ENCODE assay signal across 11 cellular contexts in genomic region chr12:40054554-40055226, GRCh38. TPM values are rescaled to one million over a fixed set of nuclear protein-coding genes. Genes with fewer than 3 reads are reported as not detected.
DNase-seq lines count a peak whose midpoint lies in the region; ATAC-seq and TF ChIP-seq lines count a peak whose summit lies in the region.
"Had no signal": no experiment of that assay in that cellular context is flagged by ENCODE, and none has a peak within 500 bp of the region (broad histone marks: within the 10 kb centered on the region; RNA-seq: fewer than 3 reads in every experiment).

No MANE protein-coding gene starts in this region.

- H3K36me3 ChIP-seq in adrenal gland (replicated peaks in 1 of 2), result no peaks in the 10 kb centered on the region
- no peaks in the 10 kb centered on the region for H3K36me3 ChIP-seq in left ventricle myocardium inferior
- no peaks in the 10 kb centered on the region for H3K36me3 ChIP-seq in gastrocnemius medialis
- no peaks in the 10 kb centered on the region for H3K36me3 ChIP-seq in CD4-positive, alpha-beta memory T cell (ENCODE audit: insufficient read depth, low read length)
- H3K36me3 ChIP-seq: WERI-Rb-1 had no signal

- H3K4me1 ChIP-seq in adrenal gland (replicated peaks in 1 of 2), result peaks cover 3 to 26% of the 10 kb centered on the region in 2 donors
- peaks cover 48% of the 10 kb centered on the region for H3K4me1 ChIP-seq in left ventricle myocardium inferior
- no peaks in the 10 kb centered on the region for H3K4me1 ChIP-seq in gastrocnemius medialis
- H3K4me1 ChIP-seq in CD4-positive, alpha-beta memory T cell (ENCODE audit: insufficient read depth, low read length), result no peaks in the 10 kb centered on the region

- H3K36me3 Mint-ChIP-seq in CD4-positive, alpha-beta memory T cell, result no peaks in the 10 kb centered on the region
- no peaks in the 10 kb centered on the region for H3K36me3 Mint-ChIP-seq in stimulated activated effector memory CD8-positive, alpha-beta T cell treated with anti-CD3 and anti-CD28 coated beads, Interleukin-12 subunit alpha, Interleukin-12 subunit beta, amount 100 ng/mL, for 72 hours
- no peaks in the 10 kb centered on the region for H3K36me3 Mint-ChIP-seq in activated naive CD8-positive, alpha-beta T cell treated with anti-CD3 and anti-CD28 coated beads for 36 hours

- CTCF ChIA-PET in CD4-positive, alpha-beta memory T cell (lab: Charles Lee; ENCODE audit: partially characterized antibody), result interaction anchor here (0.7 to 1.2 kb wide), 2 partner anchors 44 to 53 kb away, joined by 3 read pairs; no protein-coding TSS in a partner anchor

- H3K9me3 ChIP-seq in adrenal gland (replicated peaks in 1 of 3), result no peaks in the 10 kb centered on the region
- H3K9me3 ChIP-seq in left ventricle myocardium inferior (replicated peaks), result no peaks in the 10 kb centered on the region
- no peaks in the 10 kb centered on the region for H3K9me3 ChIP-seq in gastrocnemius medialis
- H3K9me3 ChIP-seq in CD4-positive, alpha-beta memory T cell (ENCODE audit: control insufficient read depth in 1 of 2, low read length in 2 of 2), result no peaks in the 10 kb centered on the region

- H3K27me3 ChIP-seq in adrenal gland (no peaks in the 10 kb centered on the region), left ventricle myocardium inferior (ENCODE audit: low read depth) (no peaks in the 10 kb centered on the region), gastrocnemius medialis (no peaks in the 10 kb centered on the region)
- no peaks in the 10 kb centered on the region for H3K27me3 ChIP-seq in CD4-positive, alpha-beta memory T cell (ENCODE audit: insufficient read depth, low read length)

- POLR2A ChIA-PET in CD4-positive, alpha-beta memory T cell (lab: Charles Lee; ENCODE audit: partially characterized antibody), result no interaction called here

- H3K4me3 Mint-ChIP-seq in CD4-positive, alpha-beta memory T cell, result no peak overlapping the region
- no peak overlapping the region for H3K4me3 Mint-ChIP-seq in stimulated activated effector memory CD8-positive, alpha-beta T cell treated with anti-CD3 and anti-CD28 coated beads, Interleukin-12 subunit alpha, Interleukin-12 subunit beta, amount 100 ng/mL, for 72 hours
- no peak overlapping the region for H3K4me3 Mint-ChIP-seq in activated naive CD8-positive, alpha-beta T cell treated with anti-CD3 and anti-CD28 coated beads for 36 hours

- intact Hi-C loops in adrenal gland (cut with DNase I) (loop anchor here in 1 of 2 donors (10.0 kb wide), 1 partner anchor 50 kb away; the partner anchor contains the start of gene SLC2A13), left ventricle myocardium inferior (cut with micrococcal nuclease) (no loop called here), gastrocnemius medialis (cut with DNase I; ENCODE audit: low total_unique reads) (no loop called here)
- intact Hi-C loops in CD4-positive, alpha-beta memory T cell (cut with micrococcal nuclease), result no loop called here

- peak; percentile 41 to 66 for ATAC-seq in gastrocnemius medialis
- ATAC-seq in stimulated activated effector memory CD8-positive, alpha-beta T cell treated with anti-CD3 and anti-CD28 coated beads, Interleukin-12 subunit alpha, Interleukin-12 subunit beta, amount 100 ng/mL, for 72 hours, result no peak

- peaks cover 0 to 1% (median 0%) of the 10 kb centered on the region in 8 donors for H3K9me3 Mint-ChIP-seq in CD4-positive, alpha-beta memory T cell
- no peaks in the 10 kb centered on the region for H3K9me3 Mint-ChIP-seq in stimulated activated effector memory CD8-positive, alpha-beta T cell treated with anti-CD3 and anti-CD28 coated beads, Interleukin-12 subunit alpha, Interleukin-12 subunit beta, amount 100 ng/mL, for 72 hours
- no peaks in the 10 kb centered on the region for H3K9me3 Mint-ChIP-seq in activated naive CD8-positive, alpha-beta T cell treated with anti-CD3 and anti-CD28 coated beads for 36 hours

- in situ Hi-C loops in gastrocnemius medialis (cut with MboI; ENCODE audit: low sequenced_read_pairs in 4 of 4), result no loop called here

- TF ChIP-seq POLR2A in adrenal gland (IDR thresholded peaks at IDR 0.05) (no peak), gastrocnemius medialis (IDR thresholded peaks at IDR 0.05) (no peak)

- no peak overlapping the region for H3K27ac Mint-ChIP-seq in CD4-positive, alpha-beta memory T cell
- H3K27ac Mint-ChIP-seq in stimulated activated effector memory CD8-positive, alpha-beta T cell treated with anti-CD3 and anti-CD28 coated beads, Interleukin-12 subunit alpha, Interleukin-12 subunit beta, amount 100 ng/mL, for 72 hours, result no peak overlapping the region
- no peak overlapping the region for H3K27ac Mint-ChIP-seq in activated naive CD8-positive, alpha-beta T cell treated with anti-CD3 and anti-CD28 coated beads for 36 hours

- TF ChIP-seq CTCF in adrenal gland (IDR thresholded peaks at IDR 0.05) (no peak), left ventricle myocardium inferior (IDR thresholded peaks at IDR 0.05; ENCODE audit: borderline replicate concordance) (no peak), gastrocnemius medialis (IDR thresholded peaks at IDR 0.05 in 4 of 5, conservative IDR thresholded peaks at IDR 0.05 in 1 of 5) (no peak)

- DNase-seq in GM04504 (ENCODE audit: low read depth), result peak; percentile 65
- peak; percentile 44 to 75 (median 70) for DNase-seq in adrenal gland
- peak; percentile 25 for DNase-seq in left ventricle myocardium inferior
- peak; percentile 4 to 26 for DNase-seq in gastrocnemius medialis
- DNase-seq in CD4-positive, alpha-beta memory T cell, result no peak
- DNase-seq in stimulated activated effector memory CD8-positive, alpha-beta T cell treated with anti-CD3 and anti-CD28 coated beads, Interleukin-12 subunit alpha, Interleukin-12 subunit beta, amount 100 ng/mL, for 72 hours (ENCODE audit: low spot score in 2 of 2), result no peak
- DNase-seq in activated naive CD8-positive, alpha-beta T cell treated with anti-CD3 and anti-CD28 coated beads for 36 hours, result no peak
- no peak for DNase-seq in activated CD4-positive, alpha-beta T cell treated with anti-CD3 and anti-CD28 coated beads, Interleukin-2, amount 50 U/mL, for 1 hour
- DNase-seq: activated naive CD4-positive, alpha-beta T cell treated with anti-CD3 and anti-CD28 coated beads, Interleukin-2, amount 50 U/mL, for 16 hours; NCI-H524 treated with DMSO at 0.1 percent for 48 hours; WERI-Rb-1 had no signal

- peak overlapping the region in 1 of 4 donors; percentile 2 for H3K4me3 ChIP-seq in adrenal gland
- H3K4me3 ChIP-seq in left ventricle myocardium inferior, result peak overlapping the region; percentile 34
- no peak overlapping the region for H3K4me3 ChIP-seq in gastrocnemius medialis
- H3K4me3 ChIP-seq in CD4-positive, alpha-beta memory T cell (ENCODE audit: low read length in 2 of 2), result no peak overlapping the region

- peaks cover 0 to 1% (median 0%) of the 10 kb centered on the region in 4 donors for H3K4me1 Mint-ChIP-seq in CD4-positive, alpha-beta memory T cell
- no peaks in the 10 kb centered on the region for H3K4me1 Mint-ChIP-seq in stimulated activated effector memory CD8-positive, alpha-beta T cell treated with anti-CD3 and anti-CD28 coated beads, Interleukin-12 subunit alpha, Interleukin-12 subunit beta, amount 100 ng/mL, for 72 hours
- no peaks in the 10 kb centered on the region for H3K4me1 Mint-ChIP-seq in activated naive CD8-positive, alpha-beta T cell treated with anti-CD3 and anti-CD28 coated beads for 36 hours

- WGBS in adrenal gland, 4 donors, result 33 to 36% (median 36%) methylated on average over 6 of the region's 6 CpGs

- no peaks in the 10 kb centered on the region for H3K27me3 Mint-ChIP-seq in CD4-positive, alpha-beta memory T cell
- H3K27me3 Mint-ChIP-seq in activated naive CD8-positive, alpha-beta T cell treated with anti-CD3 and anti-CD28 coated beads for 36 hours, result no peaks in the 10 kb centered on the region

- H3K27ac ChIP-seq in adrenal gland (peak overlapping the region; percentile 29 to 37 (median 32)), left ventricle myocardium inferior (replicated peaks) (peak overlapping the region; percentile 77), gastrocnemius medialis (peak overlapping the region in 1 of 4 donors; percentile 15)
- no peak overlapping the region for H3K27ac ChIP-seq in CD4-positive, alpha-beta memory T cell (ENCODE audit: low read depth, low read length)
- H3K27ac ChIP-seq: WERI-Rb-1 had no signal

RNA-seq across cellular contexts. Expression of gene SLC2A13, which starts 51.2 kb away (rescaled TPM):
- 10 to 100 TPM; 13.6 to 41.3 (median 28.6) TPM for total RNA-seq in adrenal gland
- 10 to 100 TPM in 1 of 3 donors, 1 to 10 TPM in 2; 3.5 to 11.3 (median 3.9) TPM for polyA plus RNA-seq in adrenal gland
- total RNA-seq in left ventricle myocardium inferior, result 5.5 TPM
- total RNA-seq in gastrocnemius medialis, result 1 to 10 TPM; 1.4 to 2.8 (median 2.3) TPM
- total RNA-seq in CD4-positive, alpha-beta memory T cell, result 1 to 10 TPM; 5.7 to 6.1 TPM
- 1 to 10 TPM; 2.3 to 2.8 TPM for polyA plus RNA-seq in CD4-positive, alpha-beta memory T cell
- 1 to 10 TPM; 4.9 to 5.6 TPM for total RNA-seq in activated naive CD8-positive, alpha-beta T cell treated with anti-CD3 and anti-CD28 coated beads for 36 hours

Comparison
In these comparisons a context has a peak if more than half of its experiments do, and no peak if none do; other contexts are left out.
1. DNase-seq: peak in GM04504 (single experiment), adrenal gland (7 of 7), left ventricle myocardium inferior (single experiment) and gastrocnemius medialis (2 of 2); none in CD4-positive, alpha-beta memory T cell (0 of 5), stimulated activated effector memory CD8-positive, alpha-beta T cell treated with anti-CD3 and anti-CD28 coated beads, Interleukin-12 subunit alpha, Interleukin-12 subunit beta, amount 100 ng/mL, for 72 hours (0 of 2), activated naive CD8-positive, alpha-beta T cell treated with anti-CD3 and anti-CD28 coated beads for 36 hours (single experiment) and activated CD4-positive, alpha-beta T cell treated with anti-CD3 and anti-CD28 coated beads, Interleukin-2, amount 50 U/mL, for 1 hour (single experiment).